In the genomic region with DNA sequence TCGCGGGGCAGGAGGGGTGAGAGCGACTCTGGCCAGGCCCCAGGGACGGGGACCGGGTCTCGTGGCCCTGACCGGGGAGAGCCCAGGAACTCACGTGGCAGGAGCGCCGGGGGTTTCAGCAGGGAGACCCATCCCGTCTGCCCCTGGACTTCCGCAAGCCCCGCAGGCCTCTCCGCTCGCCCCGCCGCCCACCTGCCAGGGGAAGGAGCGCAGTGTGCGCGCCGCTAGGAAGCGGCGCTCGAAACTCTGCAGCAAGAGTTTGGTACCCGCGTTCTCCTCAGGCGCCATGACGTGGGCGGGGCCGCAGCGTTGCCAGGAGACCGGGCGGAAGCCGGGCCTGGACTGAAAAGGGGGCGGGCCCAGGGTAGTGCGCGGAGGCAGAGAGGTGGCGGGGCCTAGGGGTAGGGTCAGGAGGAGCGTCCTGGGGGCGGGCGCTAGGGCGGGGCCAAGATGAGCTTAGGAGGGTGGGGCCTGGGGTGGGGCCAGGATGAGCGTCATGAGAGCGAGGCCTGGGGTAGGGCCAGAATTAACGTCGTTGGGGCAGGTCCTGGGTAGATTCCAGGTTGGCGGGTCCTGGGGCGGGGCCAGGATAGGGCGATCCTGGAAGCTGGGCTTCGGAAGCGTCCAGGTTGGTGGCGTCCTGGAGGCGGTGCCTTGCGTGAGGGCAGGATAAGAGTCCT, we compare ENCODE assay signal across 1 cellular context.
TF ChIP-seq lines count a peak whose summit lies in the region.

No MANE protein-coding gene starts in this region.

TF ChIP-seq in K562, 482 proteins besides CTCF, POLR2A, EP300 and RAD21 (continued from another document and continues in another):
- TF ChIP-seq, protein P1, sequence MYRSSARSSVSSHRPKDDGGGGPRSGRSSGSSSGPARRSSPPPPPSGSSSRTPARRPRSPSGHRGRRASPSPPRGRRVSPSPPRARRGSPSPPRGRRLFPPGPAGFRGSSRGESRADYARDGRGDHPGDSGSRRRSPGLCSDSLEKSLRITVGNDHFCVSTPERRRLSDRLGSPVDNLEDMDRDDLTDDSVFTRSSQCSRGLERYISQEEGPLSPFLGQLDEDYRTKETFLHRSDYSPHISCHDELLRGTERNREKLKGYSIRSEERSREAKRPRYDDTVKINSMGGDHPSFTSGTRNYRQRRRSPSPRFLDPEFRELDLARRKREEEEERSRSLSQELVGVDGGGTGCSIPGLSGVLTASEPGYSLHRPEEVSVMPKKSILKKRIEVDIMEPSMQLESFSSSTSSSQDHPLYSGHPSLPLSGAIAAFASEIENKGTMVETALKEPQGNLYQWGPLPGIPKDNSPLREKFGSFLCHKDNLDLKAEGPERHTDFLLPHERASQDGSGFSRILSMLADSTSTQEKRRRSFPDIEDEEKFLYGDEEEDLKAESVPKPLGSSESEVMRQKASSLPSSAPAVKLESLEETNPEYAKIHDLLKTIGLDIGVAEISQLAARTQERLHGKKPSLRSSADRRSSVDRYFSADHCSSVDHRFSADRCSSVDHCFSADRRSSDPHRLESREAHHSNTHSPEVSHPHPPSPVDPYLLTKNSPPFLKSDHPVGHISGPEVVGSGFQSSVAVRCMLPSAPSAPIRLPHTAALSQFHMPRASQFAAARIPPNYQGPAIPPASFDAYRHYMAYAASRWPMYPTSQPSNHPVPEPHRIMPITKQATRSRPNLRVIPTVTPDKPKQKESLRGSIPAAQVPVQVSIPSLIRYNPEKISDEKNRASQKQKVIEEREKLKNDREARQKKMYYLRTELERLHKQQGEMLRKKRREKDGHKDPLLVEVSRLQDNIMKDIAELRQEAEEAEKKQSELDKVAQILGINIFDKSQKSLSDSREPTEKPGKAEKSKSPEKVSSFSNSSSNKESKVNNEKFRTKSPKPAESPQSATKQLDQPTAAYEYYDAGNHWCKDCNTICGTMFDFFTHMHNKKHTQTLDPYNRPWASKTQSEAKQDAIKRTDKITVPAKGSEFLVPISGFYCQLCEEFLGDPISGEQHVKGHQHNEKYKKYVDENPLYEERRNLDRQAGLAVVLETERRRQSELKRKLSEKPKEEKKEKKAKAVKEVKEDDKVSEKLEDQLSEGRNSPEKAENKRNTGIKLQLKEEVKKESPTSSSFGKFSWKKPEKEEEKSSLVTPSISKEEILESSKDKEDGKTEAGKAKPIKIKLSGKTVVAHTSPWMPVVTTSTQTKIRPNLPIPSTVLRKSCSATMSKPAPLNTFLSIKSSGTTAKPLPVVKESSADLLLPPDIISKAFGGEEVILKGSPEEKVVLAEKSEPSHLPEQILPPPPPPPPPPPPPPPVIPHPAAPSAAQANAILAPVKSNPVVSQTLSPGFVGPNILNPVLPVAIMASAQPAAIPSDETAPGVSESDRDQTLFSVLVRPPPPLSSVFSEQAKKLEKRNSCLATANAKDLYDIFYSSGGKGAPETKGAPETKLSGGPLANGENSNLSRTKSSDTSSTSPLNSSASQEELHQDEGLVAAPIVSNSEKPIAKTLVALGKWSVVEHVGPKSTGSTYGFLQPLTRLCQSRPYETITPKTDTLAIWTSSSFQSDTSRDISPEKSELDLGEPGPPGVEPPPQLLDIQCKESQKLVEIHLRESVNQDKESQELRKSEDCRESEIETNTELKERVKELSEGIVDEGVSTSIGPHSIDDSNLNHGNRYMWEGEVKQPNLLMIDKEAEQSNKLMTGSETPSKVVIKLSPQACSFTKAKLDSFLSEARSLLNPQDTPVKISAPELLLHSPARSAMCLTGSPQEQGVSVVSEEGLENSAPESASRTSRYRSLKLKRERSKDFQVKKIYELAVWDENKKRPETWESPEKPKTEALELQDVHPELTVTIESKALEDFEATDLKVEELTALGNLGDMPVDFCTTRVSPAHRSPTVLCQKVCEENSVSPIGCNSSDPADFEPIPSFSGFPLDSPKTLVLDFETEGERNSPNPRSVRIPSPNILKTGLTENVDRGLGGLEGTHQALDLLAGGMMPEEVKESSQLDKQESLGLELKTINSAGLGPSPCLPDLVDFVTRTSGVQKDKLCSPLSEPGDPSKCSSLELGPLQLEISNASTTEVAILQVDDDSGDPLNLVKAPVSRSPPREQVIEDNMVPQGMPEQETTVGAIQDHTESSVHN (IDR thresholded peaks at IDR 0.05; ENCODE audit: borderline replicate concordance in 1 of 2, low read depth in 1 of 2), result no peak
- TF ChIP-seq FIP1L1 (IDR thresholded peaks at IDR 0.05; ENCODE audit: low read depth, low read length, poor library complexity, severe bottlenecking) (no peak), SP1 (CRISPR knock-in tag; IDR thresholded peaks at IDR 0.05) (peak; percentile 58; the same call in 1 of the 2 replicates), CEBPB (tag; IDR thresholded peaks at IDR 0.05) (no peak), ZNF24 (IDR thresholded peaks at IDR 0.05) (no peak), FOXP1 (CRISPR knock-in tag; IDR thresholded peaks at IDR 0.05) (no peak), MAFF (IDR thresholded peaks at IDR 0.05; ENCODE audit: low read length) (no peak), NCOA6 (IDR thresholded peaks at IDR 0.05) (no peak), YY1 (IDR thresholded peaks at IDR 0.05; ENCODE audit: borderline replicate concordance in 1 of 3, control insufficient read depth in 1 of 3, extremely low read depth in 1 of 3, insufficient read depth in 3 of 3, insufficient read length in 1 of 3, insufficient replicate concordance in 2 of 3, low read depth in 1 of 3, low read length in 2 of 3) (peak; percentile 43 to 92 (median 85)), GATA2 (CRISPR knock-in tag; IDR thresholded peaks at IDR 0.05) (no peak), ZBTB7A (IDR thresholded peaks at IDR 0.05; ENCODE audit: borderline replicate concordance, control insufficient read depth, low read depth, low read length) (no peak), KAT7 (CRISPR knock-in tag; IDR thresholded peaks at IDR 0.05; ENCODE audit: borderline replicate concordance) (no peak), ZNF197 (CRISPR knock-in tag; IDR thresholded peaks at IDR 0.05; ENCODE audit: low read depth) (no peak), ZNF175 (CRISPR knock-in tag; IDR thresholded peaks at IDR 0.05; ENCODE audit: low read depth) (no peak), NR2F6 (CRISPR knock-in tag; IDR thresholded peaks at IDR 0.05) (no peak), ZNF143 (CRISPR knock-in tag; IDR thresholded peaks at IDR 0.05) (no peak), RFX1 (IDR thresholded peaks at IDR 0.05) (peak; percentile 92), NRF1 (conservative IDR thresholded peaks at IDR 0.05 in 1 of 2, IDR thresholded peaks at IDR 0.05 in 1 of 2) (no peak), ZKSCAN3 (CRISPR knock-in tag; IDR thresholded peaks at IDR 0.05) (no peak)
- TF ChIP-seq, protein P2, sequence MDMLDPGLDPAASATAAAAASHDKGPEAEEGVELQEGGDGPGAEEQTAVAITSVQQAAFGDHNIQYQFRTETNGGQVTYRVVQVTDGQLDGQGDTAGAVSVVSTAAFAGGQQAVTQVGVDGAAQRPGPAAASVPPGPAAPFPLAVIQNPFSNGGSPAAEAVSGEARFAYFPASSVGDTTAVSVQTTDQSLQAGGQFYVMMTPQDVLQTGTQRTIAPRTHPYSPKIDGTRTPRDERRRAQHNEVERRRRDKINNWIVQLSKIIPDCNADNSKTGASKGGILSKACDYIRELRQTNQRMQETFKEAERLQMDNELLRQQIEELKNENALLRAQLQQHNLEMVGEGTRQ (CRISPR knock-in tag; IDR thresholded peaks at IDR 0.05), result no peak
- TF ChIP-seq, protein P3, sequence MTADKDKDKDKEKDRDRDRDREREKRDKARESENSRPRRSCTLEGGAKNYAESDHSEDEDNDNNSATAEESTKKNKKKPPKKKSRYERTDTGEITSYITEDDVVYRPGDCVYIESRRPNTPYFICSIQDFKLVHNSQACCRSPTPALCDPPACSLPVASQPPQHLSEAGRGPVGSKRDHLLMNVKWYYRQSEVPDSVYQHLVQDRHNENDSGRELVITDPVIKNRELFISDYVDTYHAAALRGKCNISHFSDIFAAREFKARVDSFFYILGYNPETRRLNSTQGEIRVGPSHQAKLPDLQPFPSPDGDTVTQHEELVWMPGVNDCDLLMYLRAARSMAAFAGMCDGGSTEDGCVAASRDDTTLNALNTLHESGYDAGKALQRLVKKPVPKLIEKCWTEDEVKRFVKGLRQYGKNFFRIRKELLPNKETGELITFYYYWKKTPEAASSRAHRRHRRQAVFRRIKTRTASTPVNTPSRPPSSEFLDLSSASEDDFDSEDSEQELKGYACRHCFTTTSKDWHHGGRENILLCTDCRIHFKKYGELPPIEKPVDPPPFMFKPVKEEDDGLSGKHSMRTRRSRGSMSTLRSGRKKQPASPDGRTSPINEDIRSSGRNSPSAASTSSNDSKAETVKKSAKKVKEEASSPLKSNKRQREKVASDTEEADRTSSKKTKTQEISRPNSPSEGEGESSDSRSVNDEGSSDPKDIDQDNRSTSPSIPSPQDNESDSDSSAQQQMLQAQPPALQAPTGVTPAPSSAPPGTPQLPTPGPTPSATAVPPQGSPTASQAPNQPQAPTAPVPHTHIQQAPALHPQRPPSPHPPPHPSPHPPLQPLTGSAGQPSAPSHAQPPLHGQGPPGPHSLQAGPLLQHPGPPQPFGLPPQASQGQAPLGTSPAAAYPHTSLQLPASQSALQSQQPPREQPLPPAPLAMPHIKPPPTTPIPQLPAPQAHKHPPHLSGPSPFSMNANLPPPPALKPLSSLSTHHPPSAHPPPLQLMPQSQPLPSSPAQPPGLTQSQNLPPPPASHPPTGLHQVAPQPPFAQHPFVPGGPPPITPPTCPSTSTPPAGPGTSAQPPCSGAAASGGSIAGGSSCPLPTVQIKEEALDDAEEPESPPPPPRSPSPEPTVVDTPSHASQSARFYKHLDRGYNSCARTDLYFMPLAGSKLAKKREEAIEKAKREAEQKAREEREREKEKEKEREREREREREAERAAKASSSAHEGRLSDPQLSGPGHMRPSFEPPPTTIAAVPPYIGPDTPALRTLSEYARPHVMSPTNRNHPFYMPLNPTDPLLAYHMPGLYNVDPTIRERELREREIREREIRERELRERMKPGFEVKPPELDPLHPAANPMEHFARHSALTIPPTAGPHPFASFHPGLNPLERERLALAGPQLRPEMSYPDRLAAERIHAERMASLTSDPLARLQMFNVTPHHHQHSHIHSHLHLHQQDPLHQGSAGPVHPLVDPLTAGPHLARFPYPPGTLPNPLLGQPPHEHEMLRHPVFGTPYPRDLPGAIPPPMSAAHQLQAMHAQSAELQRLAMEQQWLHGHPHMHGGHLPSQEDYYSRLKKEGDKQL (CRISPR knock-in tag; IDR thresholded peaks at IDR 0.05; ENCODE audit: borderline replicate concordance), result no peak
- TF ChIP-seq, protein P4, sequence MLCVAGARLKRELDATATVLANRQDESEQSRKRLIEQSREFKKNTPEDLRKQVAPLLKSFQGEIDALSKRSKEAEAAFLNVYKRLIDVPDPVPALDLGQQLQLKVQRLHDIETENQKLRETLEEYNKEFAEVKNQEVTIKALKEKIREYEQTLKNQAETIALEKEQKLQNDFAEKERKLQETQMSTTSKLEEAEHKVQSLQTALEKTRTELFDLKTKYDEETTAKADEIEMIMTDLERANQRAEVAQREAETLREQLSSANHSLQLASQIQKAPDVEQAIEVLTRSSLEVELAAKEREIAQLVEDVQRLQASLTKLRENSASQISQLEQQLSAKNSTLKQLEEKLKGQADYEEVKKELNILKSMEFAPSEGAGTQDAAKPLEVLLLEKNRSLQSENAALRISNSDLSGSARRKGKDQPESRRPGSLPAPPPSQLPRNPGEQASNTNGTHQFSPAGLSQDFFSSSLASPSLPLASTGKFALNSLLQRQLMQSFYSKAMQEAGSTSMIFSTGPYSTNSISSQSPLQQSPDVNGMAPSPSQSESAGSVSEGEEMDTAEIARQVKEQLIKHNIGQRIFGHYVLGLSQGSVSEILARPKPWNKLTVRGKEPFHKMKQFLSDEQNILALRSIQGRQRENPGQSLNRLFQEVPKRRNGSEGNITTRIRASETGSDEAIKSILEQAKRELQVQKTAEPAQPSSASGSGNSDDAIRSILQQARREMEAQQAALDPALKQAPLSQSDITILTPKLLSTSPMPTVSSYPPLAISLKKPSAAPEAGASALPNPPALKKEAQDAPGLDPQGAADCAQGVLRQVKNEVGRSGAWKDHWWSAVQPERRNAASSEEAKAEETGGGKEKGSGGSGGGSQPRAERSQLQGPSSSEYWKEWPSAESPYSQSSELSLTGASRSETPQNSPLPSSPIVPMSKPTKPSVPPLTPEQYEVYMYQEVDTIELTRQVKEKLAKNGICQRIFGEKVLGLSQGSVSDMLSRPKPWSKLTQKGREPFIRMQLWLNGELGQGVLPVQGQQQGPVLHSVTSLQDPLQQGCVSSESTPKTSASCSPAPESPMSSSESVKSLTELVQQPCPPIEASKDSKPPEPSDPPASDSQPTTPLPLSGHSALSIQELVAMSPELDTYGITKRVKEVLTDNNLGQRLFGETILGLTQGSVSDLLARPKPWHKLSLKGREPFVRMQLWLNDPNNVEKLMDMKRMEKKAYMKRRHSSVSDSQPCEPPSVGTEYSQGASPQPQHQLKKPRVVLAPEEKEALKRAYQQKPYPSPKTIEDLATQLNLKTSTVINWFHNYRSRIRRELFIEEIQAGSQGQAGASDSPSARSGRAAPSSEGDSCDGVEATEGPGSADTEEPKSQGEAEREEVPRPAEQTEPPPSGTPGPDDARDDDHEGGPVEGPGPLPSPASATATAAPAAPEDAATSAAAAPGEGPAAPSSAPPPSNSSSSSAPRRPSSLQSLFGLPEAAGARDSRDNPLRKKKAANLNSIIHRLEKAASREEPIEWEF (CRISPR knock-in tag; IDR thresholded peaks at IDR 0.05), result no peak
- TF ChIP-seq, protein P5, sequence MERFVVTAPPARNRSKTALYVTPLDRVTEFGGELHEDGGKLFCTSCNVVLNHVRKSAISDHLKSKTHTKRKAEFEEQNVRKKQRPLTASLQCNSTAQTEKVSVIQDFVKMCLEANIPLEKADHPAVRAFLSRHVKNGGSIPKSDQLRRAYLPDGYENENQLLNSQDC (CRISPR knock-in tag; IDR thresholded peaks at IDR 0.05), result no peak
- TF ChIP-seq, protein P6, sequence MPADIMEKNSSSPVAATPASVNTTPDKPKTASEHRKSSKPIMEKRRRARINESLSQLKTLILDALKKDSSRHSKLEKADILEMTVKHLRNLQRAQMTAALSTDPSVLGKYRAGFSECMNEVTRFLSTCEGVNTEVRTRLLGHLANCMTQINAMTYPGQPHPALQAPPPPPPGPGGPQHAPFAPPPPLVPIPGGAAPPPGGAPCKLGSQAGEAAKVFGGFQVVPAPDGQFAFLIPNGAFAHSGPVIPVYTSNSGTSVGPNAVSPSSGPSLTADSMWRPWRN (IDR thresholded peaks at IDR 0.05; ENCODE audit: low read depth), result no peak
